In genomic region chr22:24232725-24233124, GRCh38 we compare ENCODE assay signal across 37 cellular contexts. TPM values are rescaled to one million over a fixed set of nuclear protein-coding genes. Genes with fewer than 3 reads are reported as not detected.
"Had no signal": no experiment of that assay in that cellular context is flagged by ENCODE, and none has a peak within 500 bp of the region (broad histone marks: within the 10 kb centered on the region; RNA-seq: fewer than 3 reads in every experiment).

No MANE protein-coding gene starts in this region.

- H3K4me1 ChIP-seq: Peyer's patch, SJSA1 had no signal

- H3K27me3 Mint-ChIP-seq: activated B cell treated with CpG ODN at 0.5 μM for 24 hours; activated CD8-positive, alpha-beta memory T cell treated with anti-CD3 and anti-CD28 coated beads, Interleukin-2, amount 10 ng/mL, durations not matched to agents 7 days and 5 days; activated naive CD8-positive, alpha-beta T cell; activated naive CD8-positive, alpha-beta T cell treated with anti-CD3 and anti-CD28 coated beads, Interleukin-2, amount 50 U/mL, for 24 hours; brain had no signal

- H3K36me3 Mint-ChIP-seq: activated CD8-positive, alpha-beta memory T cell treated with anti-CD3 and anti-CD28 coated beads, Interleukin-2, amount 10 ng/mL, durations not matched to agents 7 days and 5 days; activated naive CD4-positive, alpha-beta T cell treated with anti-CD3 and anti-CD28 coated beads, Interleukin-2, amount 10 ng/mL, durations not matched to agents 7 days and 5 days; brain had no signal

- ATAC-seq: activated CD8-positive, alpha-beta memory T cell treated with anti-CD3 and anti-CD28 coated beads, Interleukin-2, amount 10 ng/mL, durations not matched to agents 7 days and 5 days; activated naive CD8-positive, alpha-beta T cell treated with anti-CD3 and anti-CD28 coated beads, Interleukin-2, amount 50 U/mL, for 24 hours; PC-3 had no signal

- H3K27ac Mint-ChIP-seq: activated B cell treated with CpG ODN at 0.5 μM for 24 hours; activated CD4-positive, alpha-beta memory T cell treated with anti-CD3 and anti-CD28 coated beads, Interleukin-2, amount 10 ng/mL, durations not matched to agents 7 days and 5 days; activated CD8-positive, alpha-beta memory T cell treated with anti-CD3 and anti-CD28 coated beads, Interleukin-2, amount 10 ng/mL, durations not matched to agents 7 days and 5 days; activated naive CD4-positive, alpha-beta T cell treated with anti-CD3 and anti-CD28 coated beads, Interleukin-2, amount 10 ng/mL, durations not matched to agents 7 days and 5 days; activated naive CD8-positive, alpha-beta T cell; activated naive CD8-positive, alpha-beta T cell treated with anti-CD3 and anti-CD28 coated beads, Interleukin-2, amount 50 U/mL, for 24 hours; brain had no signal

- H3K4me3 ChIP-seq: Peyer's patch, SJSA1 had no signal

- H3K4me3 Mint-ChIP-seq: activated B cell treated with CpG ODN at 0.5 μM for 24 hours; activated CD4-positive, alpha-beta memory T cell treated with anti-CD3 and anti-CD28 coated beads, Interleukin-2, amount 10 ng/mL, durations not matched to agents 7 days and 5 days; activated CD8-positive, alpha-beta memory T cell treated with anti-CD3 and anti-CD28 coated beads, Interleukin-2, amount 10 ng/mL, durations not matched to agents 7 days and 5 days; activated naive CD4-positive, alpha-beta T cell treated with anti-CD3 and anti-CD28 coated beads, Interleukin-2, amount 10 ng/mL, durations not matched to agents 7 days and 5 days; activated naive CD8-positive, alpha-beta T cell; activated naive CD8-positive, alpha-beta T cell treated with anti-CD3 and anti-CD28 coated beads, Interleukin-2, amount 50 U/mL, for 24 hours; brain had no signal

- H3K9me3 ChIP-seq: Peyer's patch, SJSA1 had no signal

- H3K27me3 ChIP-seq: Peyer's patch, SJSA1 had no signal

- H3K9me3 Mint-ChIP-seq: activated B cell treated with CpG ODN at 0.5 μM for 24 hours; activated CD4-positive, alpha-beta memory T cell treated with anti-CD3 and anti-CD28 coated beads, Interleukin-2, amount 10 ng/mL, durations not matched to agents 7 days and 5 days; activated naive CD4-positive, alpha-beta T cell treated with anti-CD3 and anti-CD28 coated beads, Interleukin-2, amount 10 ng/mL, durations not matched to agents 7 days and 5 days; activated naive CD8-positive, alpha-beta T cell treated with anti-CD3 and anti-CD28 coated beads, Interleukin-2, amount 50 U/mL, for 24 hours had no signal

- DNase-seq: activated B cell treated with CpG ODN at 0.5 μM for 24 hours; activated CD4-positive, alpha-beta memory T cell treated with anti-CD3 and anti-CD28 coated beads, Interleukin-2, amount 10 ng/mL, durations not matched to agents 7 days and 5 days; activated CD4-positive, alpha-beta T cell treated with anti-CD3 and anti-CD28 coated beads for 4 hours; activated CD4-positive, CD25-positive, alpha-beta regulatory T cell treated with anti-CD3 and anti-CD28 coated beads, Interleukin-2, amount 50 U/mL, for 72 hours; activated CD8-positive, alpha-beta memory T cell treated with anti-CD3 and anti-CD28 coated beads for 24 hours; activated CD8-positive, alpha-beta memory T cell treated with anti-CD3 and anti-CD28 coated beads, Interleukin-2, amount 10 ng/mL, durations not matched to agents 7 days and 5 days; activated CD8-positive, alpha-beta memory T cell treated with anti-CD3 and anti-CD28 coated beads, Interleukin-2, amount 50 U/mL, for 48 hours; activated effector memory CD4-positive, alpha-beta T cell treated with Interleukin-2 at 50 U/mL for 16 hours; activated naive CD4-positive, alpha-beta T cell treated with anti-CD3 and anti-CD28 coated beads, Interleukin-2, amount 10 ng/mL, durations not matched to agents 7 days and 5 days; activated naive CD8-positive, alpha-beta T cell treated with anti-CD3 and anti-CD28 coated beads, Interleukin-2, amount 50 U/mL, for 24 hours; activated T-cell treated with anti-CD3 and anti-CD28 coated beads, Interleukin-2, amount 50 U/mL, for 48 hours; anterior cingulate cortex; KG1; MM.1S; MV-4-11; NCI-H1092; NCI-H1436 treated with DMSO at 0.1 percent for 48 hours; NCI-H1694 treated with DMSO at 0.1 percent for 48 hours; NCI-H2029; NCI-H2107; NCI-H2171; NCI-H510A; NCI-H526; NCI-H748 treated with DMSO at 0.1 percent for 48 hours; NK-92 treated with Interleukin-12 subunit alpha and Interleukin-12 subunit beta, amount 100 ng/mL, for 24 hours; PC-3; Peyer's patch; RPMI8226; SHP77 treated with DMSO at 0.1 percent for 48 hours; SW 1271; T-helper 1 cell; T-helper 2 cell; T-helper 9 cell had no signal

- H3K36me3 ChIP-seq: Peyer's patch, SJSA1 had no signal

- H3K27ac ChIP-seq: Peyer's patch, SJSA1, VCaP had no signal

- H3K4me1 Mint-ChIP-seq: activated B cell treated with CpG ODN at 0.5 μM for 24 hours; activated naive CD8-positive, alpha-beta T cell treated with anti-CD3 and anti-CD28 coated beads, Interleukin-2, amount 50 U/mL, for 24 hours; brain had no signal

RNA-seq across cellular contexts. Expression of gene GGT5, which starts 12.2 kb away (rescaled TPM):
- total RNA-seq: activated B cell treated with CpG ODN at 0.5 μM for 24 hours; activated CD4-positive, alpha-beta memory T cell treated with anti-CD3 and anti-CD28 coated beads, Interleukin-2, amount 10 ng/mL, durations not matched to agents 7 days and 5 days had no signal
